In genomic region chrX:65587616-65588526, GRCh38 we compare ENCODE assay signal across 1 cellular context.
TF ChIP-seq lines count a peak whose summit lies in the region.

No MANE protein-coding gene starts in this region.

TF ChIP-seq in K562, 482 proteins besides CTCF, POLR2A, EP300 and RAD21 (continued from another document):
- TF ChIP-seq ZBTB26 (CRISPR knock-in tag; IDR thresholded peaks at IDR 0.05) (no peak), THRB (CRISPR knock-in tag; conservative IDR thresholded peaks at IDR 0.05) (no peak), VEZF1 (CRISPR knock-in tag; IDR thresholded peaks at IDR 0.05) (peak; percentile 74), SMAD1 (IDR thresholded peaks at IDR 0.05; ENCODE audit: low read depth, low read length, partially characterized antibody) (peak; percentile 58), ELK3 (CRISPR knock-in tag; IDR thresholded peaks at IDR 0.05) (no peak), TAF7 (tag; IDR thresholded peaks at IDR 0.05) (no peak), MAZ (CRISPR knock-in tag; conservative IDR thresholded peaks at IDR 0.05 in 1 of 2, IDR thresholded peaks at IDR 0.05 in 1 of 2) (peak in 1 of 2 experiments; percentile 38; a peak in 1 of 4 replicates), NFIC (IDR thresholded peaks at IDR 0.05) (peak; percentile 98), CTBP1 (IDR thresholded peaks at IDR 0.05; ENCODE audit: borderline replicate concordance) (peak; percentile 40; the same call in 1 of the 2 replicates), ZNF431 (CRISPR knock-in tag; IDR thresholded peaks at IDR 0.05) (no peak), CBFA2T2 (conservative IDR thresholded peaks at IDR 0.05) (peak; percentile 18; the same call in 1 of the 2 replicates), OTX1 (CRISPR knock-in tag; IDR thresholded peaks at IDR 0.05) (no peak), ARID1B (IDR thresholded peaks at IDR 0.05) (peak; percentile 25), PHF8 (IDR thresholded peaks at IDR 0.05; ENCODE audit: borderline replicate concordance, low read length) (peak; percentile 22; the same call in 1 of the 2 replicates), E2F4 (CRISPR knock-in tag; IDR thresholded peaks at IDR 0.05; ENCODE audit: low read depth) (no peak), XRCC5 (IDR thresholded peaks at IDR 0.05; ENCODE audit: low read depth, low read length) (no peak), ZBTB7A (IDR thresholded peaks at IDR 0.05; ENCODE audit: borderline replicate concordance, control insufficient read depth, low read depth, low read length) (peak; percentile 9; the same call in 1 of the 2 replicates), ZNF121 (CRISPR knock-in tag; conservative IDR thresholded peaks at IDR 0.05) (no peak), KLF13 (tag; IDR thresholded peaks at IDR 0.05; ENCODE audit: borderline replicate concordance, low read depth) (no peak), NCOA2 (IDR thresholded peaks at IDR 0.05; ENCODE audit: partially characterized antibody in 2 of 2) (no peak), CHAMP1 (IDR thresholded peaks at IDR 0.05) (no peak), CBFA2T3 (IDR thresholded peaks at IDR 0.05) (peak; percentile 64), ZNF175 (CRISPR knock-in tag; IDR thresholded peaks at IDR 0.05; ENCODE audit: low read depth) (0 out of 2 replicates have a peak, but pooled peaks have one; percentile 26), ZNF592 (IDR thresholded peaks at IDR 0.05) (0 out of 2 replicates have a peak, but pooled peaks have one; percentile 38), TSC22D4 (tag; IDR thresholded peaks at IDR 0.05) (no peak), GABPA (tag; conservative IDR thresholded peaks at IDR 0.05; ENCODE audit: low read depth) (0 out of 2 replicates have a peak, but pooled peaks have one; percentile 32), IFI16 (CRISPR knock-in tag; IDR thresholded peaks at IDR 0.05) (no peak), GTF2E2 (tag; IDR thresholded peaks at IDR 0.05) (no peak), CCAR2 (IDR thresholded peaks at IDR 0.05; ENCODE audit: low read depth, low read length) (no peak), TAF15 (IDR thresholded peaks at IDR 0.05; ENCODE audit: low read depth, low read length) (no peak), SIN3A (IDR thresholded peaks at IDR 0.05; ENCODE audit: borderline replicate concordance in 2 of 2, control insufficient read depth in 1 of 2, low read depth in 2 of 2, low read length in 2 of 2) (no peak), ZBTB43 (CRISPR knock-in tag; IDR thresholded peaks at IDR 0.05) (no peak), UBTF (IDR thresholded peaks at IDR 0.05; ENCODE audit: borderline replicate concordance in 1 of 2, low read depth in 2 of 2, low read length in 2 of 2) (peak in 1 of 2 experiments; percentile 44; a peak in 1 of 4 replicates), IRF2 (CRISPR knock-in tag; IDR thresholded peaks at IDR 0.05) (no peak), FOXM1 (IDR thresholded peaks at IDR 0.05; ENCODE audit: low read depth) (no peak), FOXM1 (CRISPR knock-in tag; IDR thresholded peaks at IDR 0.05; ENCODE audit: low read depth) (no peak), REST (CRISPR knock-in tag; IDR thresholded peaks at IDR 0.05; ENCODE audit: low read depth) (no peak), POLR2G (IDR thresholded peaks at IDR 0.05; ENCODE audit: low read depth, low read length) (peak; percentile 54; the same call in 1 of the 2 replicates)
